Comparison of ENCODE assay signal across 8 cellular contexts in the genomic region with DNA sequence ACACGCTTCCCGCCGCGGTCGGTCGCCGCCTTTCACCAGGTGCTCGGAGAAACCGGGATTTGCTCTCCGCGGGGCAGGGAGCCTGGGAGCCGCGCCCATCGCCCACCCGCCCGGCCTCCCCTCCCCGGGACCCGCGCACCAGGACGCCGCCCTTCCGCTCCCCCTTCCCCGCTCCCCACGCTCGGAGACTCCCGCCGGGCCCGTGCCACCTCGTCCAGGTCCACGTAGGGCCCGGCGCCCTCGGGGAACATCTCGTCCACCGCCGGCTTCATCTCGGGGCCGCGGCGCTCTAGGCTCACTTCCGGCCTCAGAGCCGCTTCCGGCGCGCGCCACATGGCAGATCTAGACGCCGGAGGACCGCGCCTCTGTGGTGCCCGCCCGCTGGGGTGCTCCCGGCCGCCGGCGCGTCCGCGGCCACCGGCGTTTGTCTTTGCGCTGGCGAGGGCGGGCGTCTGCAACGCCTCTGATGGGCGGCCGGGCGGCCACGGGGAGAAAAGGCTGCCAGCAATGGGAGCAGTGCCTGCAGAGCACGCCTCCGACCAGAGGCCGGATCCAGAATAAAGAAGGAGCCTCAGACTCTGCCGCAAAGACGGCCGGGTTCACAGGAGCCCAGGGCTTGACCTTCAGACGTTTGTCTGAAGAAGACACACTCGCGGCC. TPM values are rescaled to one million over a fixed set of nuclear protein-coding genes. Genes with fewer than 3 reads are reported as not detected.
DNase-seq lines count a peak whose midpoint lies in the region; ATAC-seq and TF ChIP-seq lines count a peak whose summit lies in the region.

COPS9 (minus strand) TSS at position 293 of the 658 bp plus-strand sequence; CDS start at position 272, 21 bp downstream.

- no peaks in the 10 kb centered on the region for H3K27me3 ChIP-seq in Panc1 (ENCODE audit: control insufficient read depth, insufficient read depth, low read length)
- H3K27me3 ChIP-seq in esophagus muscularis mucosa: no peaks in the 10 kb centered on the region

- no peaks in the 10 kb centered on the region for H3K27me3 Mint-ChIP-seq in IgD-negative memory B cell

- in situ Hi-C loops in Panc1 (cut with HindIII; ENCODE audit: low pct_unique_long_range_greater_than_20kb, low sequenced_read_pairs): no loop called here

- intact Hi-C loops in Panc1 (cut with micrococcal nuclease; ENCODE audit: unreplicated experiment) (no loop called here), esophagus muscularis mucosa (cut with DNase I) (no loop called here)

- peaks cover 2% of the 10 kb centered on the region for H3K36me3 Mint-ChIP-seq in IgD-negative memory B cell

- ATAC-seq in GM21529 (IDR thresholded peaks at IDR 0.05; ENCODE audit: unreplicated experiment) (peak; percentile 95), Panc1 (peak; percentile 99)

- H3K36me3 ChIP-seq in Panc1 (ENCODE audit: control insufficient read depth, insufficient read depth, low read length) (peaks cover 10% of the 10 kb centered on the region; the same call in 1 of the 2 replicates), esophagus muscularis mucosa (peaks cover 25 to 29% (median 26%) of the 10 kb centered on the region in 4 donors)

- H3K27ac ChIP-seq in Panc1 (ENCODE audit: low read length) (peak within 1 kb of the TSS; percentile 85), esophagus muscularis mucosa (replicated peaks in 1 of 4) (peak within 1 kb of the TSS; percentile 74 to 83 (median 80))

- no TSS peak for BruUV-seq in Panc1 (replicated peaks; lab: Mats Ljungman, UMichigan)

- POLR2A ChIA-PET in Panc1 (lab: Charles Lee): no interaction called here

- TF ChIP-seq CTCF in Panc1 (IDR thresholded peaks at IDR 0.05) (no peak), esophagus muscularis mucosa (IDR thresholded peaks at IDR 0.05) (no peak)

- H3K9me3 ChIP-seq in Panc1 (ENCODE audit: control insufficient read depth, insufficient read depth, low read depth, low read length): no peaks in the 10 kb centered on the region
- no peaks in the 10 kb centered on the region for H3K9me3 ChIP-seq in esophagus muscularis mucosa

- H3K4me1 ChIP-seq in Panc1 (ENCODE audit: control insufficient read depth, insufficient read depth, low read length): peaks cover 8% of the 10 kb centered on the region
- H3K4me1 ChIP-seq in esophagus muscularis mucosa: peaks cover 16 to 28% (median 23%) of the 10 kb centered on the region in 4 donors

- CTCF ChIA-PET in Panc1 (lab: Charles Lee): no interaction called here

- TF ChIP-seq POLR2A in esophagus muscularis mucosa (IDR thresholded peaks at IDR 0.05; ENCODE audit: low read depth): peak; percentile 25

- TF ChIP-seq EP300 in esophagus muscularis mucosa (IDR thresholded peaks at IDR 0.05): no peak

- peak within 1 kb of the TSS; percentile 98 to 99 for H3K4me3 ChIP-seq in Panc1 (ENCODE audit: low read depth in 2 of 2, low read length in 2 of 2)
- H3K4me3 ChIP-seq in esophagus muscularis mucosa: peak within 1 kb of the TSS; percentile 82 to 97 (median 93)

- peak within 1 kb of the TSS; percentile 59 to 88 (median 65) for H3K27ac Mint-ChIP-seq in IgD-negative memory B cell

- DNase-seq in DMS114 treated with DMSO at 0.1 percent for 48 hours (lab: John Stamatoyannopoulos, UW; ENCODE audit: unreplicated experiment): peak; percentile 69
- DNase-seq in Panc1 (ENCODE audit: low read depth, low spot score): no peak
- peak; percentile 89 to 93 for DNase-seq in activated T-cell treated with anti-CD3 and anti-CD28 coated beads, Interleukin-2, amount 50 U/mL, for 48 hours
- DNase-seq in esophagus muscularis mucosa (ENCODE audit: extremely low spot score): peak; percentile 95
- DNase-seq in myocyte (ENCODE audit: low read depth): peak; percentile 91
- peak; percentile 67 for DNase-seq in stimulated activated CD8-positive, alpha-beta memory T cell treated with anti-CD3 and anti-CD28 coated beads, Interleukin-7, amount 100 ng/mL, for 24 hours (ENCODE audit: low read depth)

- H3K4me1 Mint-ChIP-seq in IgD-negative memory B cell: peaks cover 6 to 18% (median 11%) of the 10 kb centered on the region in 3 donors

- H3K9me3 Mint-ChIP-seq in IgD-negative memory B cell: no peaks in the 10 kb centered on the region

- peak within 1 kb of the TSS; percentile 89 to 97 (median 96) for H3K4me3 Mint-ChIP-seq in IgD-negative memory B cell

- 0% methylated on average over 1 of the region's 79 CpGs for WGBS in esophagus muscularis mucosa

RNA-seq across cellular contexts. Expression of gene COPS9, which starts in this region (rescaled TPM):
- polyA plus RNA-seq in IgD-negative memory B cell: 235 TPM
- total RNA-seq in Panc1 (2021; ENCODE audit: unreplicated experiment) (134 TPM), esophagus muscularis mucosa (100 to 1,000 TPM; 179 to 254 (median 197) TPM), myocyte (61.9 and 134 TPM in 2 replicates)
- 151 TPM for polyA plus RNA-seq in Panc1 (2012; ENCODE audit: insufficient read length)
- polyA plus RNA-seq in myocyte (2012): 365 TPM
